ENCODE assay signal across 9 cellular contexts in genomic region chr5:151051931-151052608, GRCh38. TPM values are rescaled to one million over a fixed set of nuclear protein-coding genes. Genes with fewer than 3 reads are reported as not detected.
A peak's percentile ranks its signal among the peaks of the same experiment; 100 is the strongest.
DNase-seq lines count a peak whose midpoint lies in the region; ATAC-seq, FAIRE-seq and TF ChIP-seq lines count a peak whose summit lies in the region.
"Had no signal": no experiment of that assay in that cellular context is flagged by ENCODE, and none has a peak within 500 bp of the region (broad histone marks: within the 10 kb centered on the region; RNA-seq: fewer than 3 reads in every experiment).

No MANE protein-coding gene starts in this region.

- H3K4me2 ChIP-seq in osteoblast (ENCODE audit: insufficient read depth, low read length): no peak overlapping the region

- peaks cover 27% of the 10 kb centered on the region for H4K20me1 ChIP-seq in osteoblast (ENCODE audit: insufficient read depth, low read length)

- H3K36me3 ChIP-seq in small intestine (ENCODE audit: control insufficient read depth in 2 of 2, insufficient read depth in 2 of 2, low read length in 2 of 2) (peaks cover 11 to 54% of the 10 kb centered on the region in 2 donors), osteoblast (ENCODE audit: insufficient read depth, low read length) (peaks cover 52% of the 10 kb centered on the region)

- H3K36me3 Mint-ChIP-seq in glutamatergic neuron (ENCODE audit: unreplicated experiment): no peaks in the 10 kb centered on the region

- no peak overlapping the region for H2AFZ ChIP-seq in osteoblast (ENCODE audit: low read length)

- 75 to 85% (median 82%) methylated on average over 10 of the region's 10 CpGs for WGBS in small intestine, 3 donors

- DNase-seq in glutamatergic neuron: no peak
- no peak for DNase-seq in small intestine
- no peak for DNase-seq in osteoblast (ENCODE audit: insufficient read length, low spot score, missing footprints)
- DNase-seq in DMS79 (lab: John Stamatoyannopoulos, UW): no peak
- no peak for DNase-seq in NCI-H1930 (lab: John Stamatoyannopoulos, UW)
- DNase-seq: NCI-H748 treated with DMSO at 0.1 percent for 48 hours had no signal

- no peaks in the 10 kb centered on the region for H3K27me3 ChIP-seq in small intestine (ENCODE audit: control insufficient read depth in 2 of 2, insufficient read depth in 2 of 2, low read length in 2 of 2)
- H3K27me3 ChIP-seq in osteoblast (ENCODE audit: insufficient read depth, low read length): no peaks in the 10 kb centered on the region

- FAIRE-seq in small intestine (lab: Jason Lieb, UNC): no peak

- no peak overlapping the region for H3K27ac Mint-ChIP-seq in glutamatergic neuron (ENCODE audit: unreplicated experiment)

- H3K4me3 ChIP-seq in small intestine (ENCODE audit: low read depth in 1 of 2, low read length in 2 of 2) (no peak overlapping the region), osteoblast (ENCODE audit: insufficient read depth, low read length) (no peak overlapping the region)
- H3K4me3 ChIP-seq: lung had no signal

- TF ChIP-seq CTCF in glutamatergic neuron (IDR thresholded peaks at IDR 0.05; ENCODE audit: partially characterized antibody, unreplicated experiment): peak; percentile 27
- no peak for TF ChIP-seq CTCF in osteoblast (IDR thresholded peaks at IDR 0.05; ENCODE audit: extremely low read depth, low read depth, low read length)

- peaks cover 7% of the 10 kb centered on the region for H3K27me3 Mint-ChIP-seq in glutamatergic neuron (ENCODE audit: unreplicated experiment)

- H3K27ac ChIP-seq in small intestine (ENCODE audit: low read depth in 1 of 2, low read length in 1 of 2) (peak overlapping the region; percentile 5 to 22), osteoblast (ENCODE audit: low read depth, low read length) (no peak overlapping the region)

- H3K9me3 ChIP-seq in small intestine (ENCODE audit: control insufficient read depth, low read depth) (no peaks in the 10 kb centered on the region), osteoblast (ENCODE audit: low read depth, low read length) (no peaks in the 10 kb centered on the region)

- H3K4me1 ChIP-seq in small intestine (ENCODE audit: control insufficient read depth in 2 of 2, insufficient read depth in 1 of 2, low read depth in 1 of 2, low read length in 1 of 2) (peaks cover 0 to 8% of the 10 kb centered on the region in 2 donors), osteoblast (ENCODE audit: insufficient read depth, low read length) (no peaks in the 10 kb centered on the region)

- H3K9me3 Mint-ChIP-seq in glutamatergic neuron (ENCODE audit: unreplicated experiment): peaks cover 4% of the 10 kb centered on the region

- H3K79me2 ChIP-seq in osteoblast (ENCODE audit: insufficient read depth, low read length): no peaks in the 10 kb centered on the region

- H3K4me1 Mint-ChIP-seq in glutamatergic neuron (ENCODE audit: low read depth, unreplicated experiment): no peaks in the 10 kb centered on the region

- ATAC-seq in GM19351 (IDR thresholded peaks at IDR 0.05; ENCODE audit: unreplicated experiment) (peak; percentile 7), HG03439 (IDR thresholded peaks at IDR 0.05; ENCODE audit: unreplicated experiment) (peak; percentile 11)

- no peak overlapping the region for H3K4me3 Mint-ChIP-seq in glutamatergic neuron (ENCODE audit: unreplicated experiment)

RNA-seq across cellular contexts. Expression of gene TNIP1, which starts 28.8 kb away (rescaled TPM):
- total RNA-seq in glutamatergic neuron (ENCODE audit: unreplicated experiment) (34.1 TPM), osteoblast (66.3 and 85.8 TPM in 2 replicates)
- polyA plus RNA-seq in small intestine: 100 to 1,000 TPM in 2 of 3 donors, 10 to 100 TPM in 1; 97.5 to 190 (median 164) TPM

RNA-seq across cellular contexts. Expression of gene GPX3, which starts 31.7 kb away (rescaled TPM):
- total RNA-seq in glutamatergic neuron (ENCODE audit: unreplicated experiment) (20.4 TPM), osteoblast (8.8 and 9.8 TPM in 2 replicates)
- 1,000 to 10,000 TPM in 1 of 3 donors, 100 to 1,000 TPM in 1, 10 to 100 TPM in 1; 19.9 to 1,014 (median 191) TPM for polyA plus RNA-seq in small intestine
